In the genomic region with DNA sequence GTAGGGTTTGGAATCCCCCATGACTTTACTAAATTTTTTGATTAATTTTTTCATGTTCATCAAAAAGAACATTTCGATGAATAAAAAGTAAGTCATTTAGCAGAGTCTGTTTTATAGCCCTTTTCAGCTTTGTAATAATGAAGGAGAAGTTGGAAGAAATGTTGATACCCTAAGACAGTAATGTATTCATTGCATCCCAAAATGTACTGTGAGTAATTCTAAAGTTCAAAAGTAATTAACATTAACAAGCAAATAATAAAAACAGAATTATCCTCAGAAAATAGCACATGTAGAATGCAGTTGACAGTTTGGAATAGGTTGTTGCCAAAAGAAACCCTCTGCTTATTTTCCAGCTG, we compare ENCODE assay signal across 23 cellular contexts.
A peak's percentile ranks its signal among the peaks of the same experiment; 100 is the strongest.
DNase-seq lines count a peak whose midpoint lies in the region; ATAC-seq and TF ChIP-seq lines count a peak whose summit lies in the region.
"Had no signal": no experiment of that assay in that cellular context is flagged by ENCODE, and none has a peak within 500 bp of the region (broad histone marks: within the 10 kb centered on the region; RNA-seq: fewer than 3 reads in every experiment).

No MANE protein-coding gene starts in this region.

- POLR2A ChIA-PET in SK-N-SH (lab: Yijun Ruan, JAX) (no interaction called here), OCI-LY7 (lab: Charles Lee) (interaction anchor here (1.0 to 1.9 kb wide), 2 partner anchors 10 kb away, joined by 5 to 7 read pairs; no protein-coding TSS in a partner anchor)

- H3K27ac Mint-ChIP-seq in mesothelial cell of epicardium = peak overlapping the region; percentile 48
- H3K27ac Mint-ChIP-seq: CD14-positive monocyte; CD4-positive, CD25-positive, alpha-beta regulatory T cell; CD8-positive, alpha-beta memory T cell had no signal

- H3K9me2 ChIP-seq in SK-N-SH (no peaks in the 10 kb centered on the region), OCI-LY7 (ENCODE audit: insufficient read depth, low read length) (no peaks in the 10 kb centered on the region)

- WGBS in SK-N-SH (ENCODE audit: low lambda C conversion rate) = 13% methylated on average over 1 of the region's 1 CpG

- H3K9me3 Mint-ChIP-seq in mesothelial cell of epicardium = no peaks in the 10 kb centered on the region
- H3K9me3 Mint-ChIP-seq: CD4-positive, alpha-beta memory T cell; CD4-positive, CD25-positive, alpha-beta regulatory T cell; CD8-positive, alpha-beta memory T cell had no signal

- ATAC-seq in HG03565 (IDR thresholded peaks at IDR 0.05; ENCODE audit: unreplicated experiment) = no peak
- ATAC-seq: GM12878 had no signal

- no peak; a peak in 1 of 4 replicates for TF ChIP-seq EP300 in SK-N-SH (IDR thresholded peaks at IDR 0.05; ENCODE audit: borderline replicate concordance in 1 of 2, low read depth in 1 of 2, low read length in 1 of 2)

- CTCF ChIA-PET in SK-N-SH (lab: Yijun Ruan, JAX) (interaction anchor here (0.6 to 0.7 kb wide), 2 partner anchors 354 to 1822 kb away, joined by 3 read pairs; no protein-coding TSS in a partner anchor), OCI-LY7 (lab: Charles Lee; ENCODE audit: unreplicated experiment) (no interaction called here)

- H3K36me3 Mint-ChIP-seq in mesothelial cell of epicardium = no peaks in the 10 kb centered on the region
- H3K36me3 Mint-ChIP-seq: CD14-positive monocyte; CD4-positive, alpha-beta memory T cell; CD4-positive, CD25-positive, alpha-beta regulatory T cell had no signal

- H3K36me3 ChIP-seq in SK-N-SH (replicated peaks in 1 of 2; ENCODE audit: control insufficient read depth in 1 of 2, insufficient read depth in 2 of 2, low read length in 1 of 2) (no peaks in the 10 kb centered on the region), OCI-LY7 (ENCODE audit: insufficient read depth, low read length) (no peaks in the 10 kb centered on the region)
- H3K36me3 ChIP-seq: BE2C, BLaER1 had no signal

- H3K4me3 Mint-ChIP-seq in mesothelial cell of epicardium = no peak overlapping the region
- H3K4me3 Mint-ChIP-seq: CD14-positive monocyte; CD4-positive, alpha-beta memory T cell; CD4-positive, CD25-positive, alpha-beta regulatory T cell; CD8-positive, alpha-beta memory T cell had no signal

- no peaks in the 10 kb centered on the region for H3K27me3 Mint-ChIP-seq in mesothelial cell of epicardium (ENCODE audit: low read depth)
- H3K27me3 Mint-ChIP-seq: CD4-positive, alpha-beta memory T cell had no signal

- peaks cover 0 to 6% of the 10 kb centered on the region in 2 experiments; a peak in 2 of 4 replicates for H3K4me1 ChIP-seq in SK-N-SH (ENCODE audit: control insufficient read depth in 1 of 2, insufficient read depth in 2 of 2, low read depth in 1 of 2, low read length in 1 of 2)
- H3K4me1 ChIP-seq in OCI-LY7 (ENCODE audit: insufficient read depth, low read length, poor library complexity, severe bottlenecking) = no peaks in the 10 kb centered on the region
- H3K4me1 ChIP-seq: BLaER1 had no signal

- intact Hi-C loops in OCI-LY7 (cut with micrococcal nuclease; ENCODE audit: unreplicated experiment) = no loop called here

- TF ChIP-seq RAD21 in SK-N-SH (IDR thresholded peaks at IDR 0.05; ENCODE audit: low read length) = no peak

- TF ChIP-seq CTCF in SK-N-SH (IDR thresholded peaks at IDR 0.05) (no peak), mesothelial cell of epicardium (IDR thresholded peaks at IDR 0.05; ENCODE audit: unreplicated experiment) (no peak), OCI-LY7 (conservative IDR thresholded peaks at IDR 0.05; ENCODE audit: low read length) (no peak)

- H3F3A ChIP-seq in SK-N-SH (replicated peaks; ENCODE audit: insufficient read depth) = peaks cover 14% of the 10 kb centered on the region

- peaks cover 40% of the 10 kb centered on the region for H3K4me1 Mint-ChIP-seq in mesothelial cell of epicardium
- H3K4me1 Mint-ChIP-seq: CD14-positive monocyte; CD8-positive, alpha-beta memory T cell had no signal

- H3K4me3 ChIP-seq in SK-N-SH (ENCODE audit: low read depth in 2 of 2, low read length in 1 of 2) (no peak overlapping the region), OCI-LY7 (ENCODE audit: low read depth, low read length, poor library complexity, severe bottlenecking) (no peak overlapping the region)
- H3K4me3 ChIP-seq: BLaER1, GM12878 had no signal

- no TSS peak for BruUV-seq in OCI-LY7 (replicated peaks; lab: Mats Ljungman, UMichigan)

- H3K79me2 ChIP-seq in SK-N-SH (ENCODE audit: insufficient read depth) = no peaks in the 10 kb centered on the region
- no peaks in the 10 kb centered on the region for H3K79me2 ChIP-seq in OCI-LY7 (ENCODE audit: insufficient read depth, low read depth, low read length)

- no peak overlapping the region for H2AFZ ChIP-seq in SK-N-SH (ENCODE audit: low read depth)
- H2AFZ ChIP-seq in OCI-LY7 (ENCODE audit: low read length) = no peak overlapping the region

- H3K9me3 ChIP-seq in SK-N-SH = no peaks in the 10 kb centered on the region
- H3K9me3 ChIP-seq in OCI-LY7 (ENCODE audit: low read length) = no peaks in the 10 kb centered on the region
- H3K9me3 ChIP-seq: BE2C, BLaER1 had no signal

- H4K20me1 ChIP-seq in SK-N-SH (ENCODE audit: insufficient read depth) (no peaks in the 10 kb centered on the region), OCI-LY7 (ENCODE audit: insufficient read depth, low read length) (no peaks in the 10 kb centered on the region)
- H4K20me1 ChIP-seq: BLaER1 had no signal

- no peak overlapping the region; the same call in 1 of the 2 replicates for H3K4me2 ChIP-seq in SK-N-SH
- H3K4me2 ChIP-seq in OCI-LY7 (ENCODE audit: low read length) = no peak overlapping the region
- H3K4me2 ChIP-seq: BLaER1 had no signal

- H3K27ac ChIP-seq in SK-N-SH (ENCODE audit: low read depth in 2 of 2, low read length in 1 of 2) = peak overlapping the region in 1 of 2 experiments; percentile 60; a peak in 3 of 4 replicates
- H3K27ac ChIP-seq in OCI-LY7 (ENCODE audit: low read depth, low read length, poor library complexity, severe bottlenecking) = no peak overlapping the region
- H3K27ac ChIP-seq: BLaER1 had no signal

- no peak overlapping the region for H3K9ac ChIP-seq in SK-N-SH
- H3K9ac ChIP-seq: BLaER1 had no signal

- H3K27me3 ChIP-seq in SK-N-SH (ENCODE audit: insufficient read depth) = no peaks in the 10 kb centered on the region
- H3K27me3 ChIP-seq: BE2C, BLaER1 had no signal

- DNase-seq in SK-N-SH (no peak), mesothelial cell of epicardium (ENCODE audit: low spot score in 2 of 2, unreplicated experiment in 2 of 2) (no peak), OCI-LY7 (ENCODE audit: low spot score) (no peak), hepatic stellate cell (ENCODE audit: low spot score) (no peak)
- DNase-seq: 8988T; ACHN; BE2C; C1 segment of cervical spinal cord; CD4-positive, alpha-beta memory T cell; CD4-positive, CD25-positive, alpha-beta regulatory T cell; CD8-positive, alpha-beta memory T cell; COR-L47; DMS 273 treated with DMSO at 0.1 percent for 48 hours; DMS153; DMS53; DMS79; DND-41; EL; GDM1 had no signal

TF ChIP-seq in SK-N-SH, 30 proteins besides CTCF, POLR2A, EP300 and RAD21 (continues in another document):
- TF ChIP-seq, protein P1, sequence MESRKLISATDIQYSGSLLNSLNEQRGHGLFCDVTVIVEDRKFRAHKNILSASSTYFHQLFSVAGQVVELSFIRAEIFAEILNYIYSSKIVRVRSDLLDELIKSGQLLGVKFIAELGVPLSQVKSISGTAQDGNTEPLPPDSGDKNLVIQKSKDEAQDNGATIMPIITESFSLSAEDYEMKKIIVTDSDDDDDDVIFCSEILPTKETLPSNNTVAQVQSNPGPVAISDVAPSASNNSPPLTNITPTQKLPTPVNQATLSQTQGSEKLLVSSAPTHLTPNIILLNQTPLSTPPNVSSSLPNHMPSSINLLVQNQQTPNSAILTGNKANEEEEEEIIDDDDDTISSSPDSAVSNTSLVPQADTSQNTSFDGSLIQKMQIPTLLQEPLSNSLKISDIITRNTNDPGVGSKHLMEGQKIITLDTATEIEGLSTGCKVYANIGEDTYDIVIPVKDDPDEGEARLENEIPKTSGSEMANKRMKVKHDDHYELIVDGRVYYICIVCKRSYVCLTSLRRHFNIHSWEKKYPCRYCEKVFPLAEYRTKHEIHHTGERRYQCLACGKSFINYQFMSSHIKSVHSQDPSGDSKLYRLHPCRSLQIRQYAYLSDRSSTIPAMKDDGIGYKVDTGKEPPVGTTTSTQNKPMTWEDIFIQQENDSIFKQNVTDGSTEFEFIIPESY (IDR thresholded peaks at IDR 0.05; ENCODE audit: borderline replicate concordance, low read depth) = no peak
- TF ChIP-seq YY1 (IDR thresholded peaks at IDR 0.05; ENCODE audit: low read depth) (no peak), RXRA (IDR thresholded peaks at IDR 0.05; ENCODE audit: borderline replicate concordance, low read depth) (no peak), JUND (IDR thresholded peaks at IDR 0.05) (0 out of 2 replicates have a peak, but pooled peaks have one; percentile 1), RFX5 (IDR thresholded peaks at IDR 0.05; ENCODE audit: low read length) (no peak), NRF1 (IDR thresholded peaks at IDR 0.05; ENCODE audit: low read depth, low read length) (no peak)
- TF ChIP-seq, protein P2, sequence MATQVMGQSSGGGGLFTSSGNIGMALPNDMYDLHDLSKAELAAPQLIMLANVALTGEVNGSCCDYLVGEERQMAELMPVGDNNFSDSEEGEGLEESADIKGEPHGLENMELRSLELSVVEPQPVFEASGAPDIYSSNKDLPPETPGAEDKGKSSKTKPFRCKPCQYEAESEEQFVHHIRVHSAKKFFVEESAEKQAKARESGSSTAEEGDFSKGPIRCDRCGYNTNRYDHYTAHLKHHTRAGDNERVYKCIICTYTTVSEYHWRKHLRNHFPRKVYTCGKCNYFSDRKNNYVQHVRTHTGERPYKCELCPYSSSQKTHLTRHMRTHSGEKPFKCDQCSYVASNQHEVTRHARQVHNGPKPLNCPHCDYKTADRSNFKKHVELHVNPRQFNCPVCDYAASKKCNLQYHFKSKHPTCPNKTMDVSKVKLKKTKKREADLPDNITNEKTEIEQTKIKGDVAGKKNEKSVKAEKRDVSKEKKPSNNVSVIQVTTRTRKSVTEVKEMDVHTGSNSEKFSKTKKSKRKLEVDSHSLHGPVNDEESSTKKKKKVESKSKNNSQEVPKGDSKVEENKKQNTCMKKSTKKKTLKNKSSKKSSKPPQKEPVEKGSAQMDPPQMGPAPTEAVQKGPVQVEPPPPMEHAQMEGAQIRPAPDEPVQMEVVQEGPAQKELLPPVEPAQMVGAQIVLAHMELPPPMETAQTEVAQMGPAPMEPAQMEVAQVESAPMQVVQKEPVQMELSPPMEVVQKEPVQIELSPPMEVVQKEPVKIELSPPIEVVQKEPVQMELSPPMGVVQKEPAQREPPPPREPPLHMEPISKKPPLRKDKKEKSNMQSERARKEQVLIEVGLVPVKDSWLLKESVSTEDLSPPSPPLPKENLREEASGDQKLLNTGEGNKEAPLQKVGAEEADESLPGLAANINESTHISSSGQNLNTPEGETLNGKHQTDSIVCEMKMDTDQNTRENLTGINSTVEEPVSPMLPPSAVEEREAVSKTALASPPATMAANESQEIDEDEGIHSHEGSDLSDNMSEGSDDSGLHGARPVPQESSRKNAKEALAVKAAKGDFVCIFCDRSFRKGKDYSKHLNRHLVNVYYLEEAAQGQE (IDR thresholded peaks at IDR 0.05; ENCODE audit: low read depth, low read length) = no peak
